14 cellular contexts compared by ENCODE assay signal in the genomic region with DNA sequence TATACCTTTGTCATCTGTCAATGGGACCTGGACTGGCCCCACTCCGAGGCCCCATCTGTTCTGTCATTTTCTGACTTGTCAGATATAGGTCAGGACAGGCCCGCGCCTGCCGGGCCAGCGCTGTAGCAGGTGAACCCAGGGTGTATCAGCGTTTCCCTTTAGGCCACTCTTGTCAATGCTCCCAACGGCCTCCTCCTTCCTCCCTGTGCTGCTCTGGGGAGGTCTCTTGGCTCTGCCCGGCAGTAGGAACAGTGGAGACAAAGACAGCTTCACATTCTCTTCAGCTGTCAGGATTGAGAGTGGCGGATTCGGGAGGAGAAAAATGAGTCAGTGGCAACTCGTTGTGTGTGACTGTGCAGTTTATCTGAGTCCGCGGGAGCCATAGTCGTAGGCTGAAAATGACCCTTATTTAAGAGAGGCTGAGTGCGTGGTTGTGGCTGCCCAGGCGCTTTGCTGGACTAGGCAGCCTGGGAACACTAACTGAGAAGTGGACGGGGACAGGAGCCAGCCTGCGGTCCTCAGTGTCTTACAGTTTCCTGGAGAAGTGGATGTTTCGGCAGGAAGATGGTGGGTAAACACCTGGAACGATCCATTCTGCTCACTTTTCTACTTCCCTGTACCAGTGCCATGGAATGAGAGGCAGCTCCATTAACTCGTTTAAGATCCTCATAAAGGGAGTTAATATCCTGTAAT.
DNase-seq lines count a peak whose midpoint lies in the region; TF ChIP-seq lines count a peak whose summit lies in the region.
"Had no signal": no experiment of that assay in that cellular context is flagged by ENCODE, and none has a peak within 500 bp of the region (broad histone marks: within the 10 kb centered on the region; RNA-seq: fewer than 3 reads in every experiment).

No MANE protein-coding gene starts in this region.

- H3K36me3 ChIP-seq in SK-N-SH (replicated peaks in 1 of 2; ENCODE audit: control insufficient read depth in 1 of 2, insufficient read depth in 2 of 2, low read length in 1 of 2) = no peaks in the 10 kb centered on the region
- H3K36me3 ChIP-seq: cardiac muscle cell had no signal

- H3K27me3 Mint-ChIP-seq in chondrocyte (ENCODE audit: low read depth) = no peaks in the 10 kb centered on the region

- TF ChIP-seq CTCF in chondrocyte (IDR thresholded peaks at IDR 0.05) (no peak), SK-N-SH (IDR thresholded peaks at IDR 0.05) (no peak)

- no peak overlapping the region for H3K9ac ChIP-seq in SK-N-SH

- H3K36me3 Mint-ChIP-seq in chondrocyte (ENCODE audit: low read depth) = peaks cover 52% of the 10 kb centered on the region

- H4K20me1 ChIP-seq in SK-N-SH (ENCODE audit: insufficient read depth) = no peaks in the 10 kb centered on the region

- no peaks in the 10 kb centered on the region for H3K9me3 Mint-ChIP-seq in chondrocyte (ENCODE audit: low read depth)

- no peak overlapping the region for H2AFZ ChIP-seq in SK-N-SH (ENCODE audit: low read depth)

- no peaks in the 10 kb centered on the region for H3K9me3 ChIP-seq in SK-N-SH
- H3K9me3 ChIP-seq: Caco-2 had no signal

- no peaks in the 10 kb centered on the region for H3K79me2 ChIP-seq in SK-N-SH (ENCODE audit: insufficient read depth)

- no peak for TF ChIP-seq EP300 in SK-N-SH (IDR thresholded peaks at IDR 0.05; ENCODE audit: borderline replicate concordance in 1 of 2, low read depth in 1 of 2, low read length in 1 of 2)

- DNase-seq in DMS53 (lab: John Stamatoyannopoulos, UW) (peak; percentile 3), DMS53 treated with DMSO at 0.1 percent for 48 hours (lab: John Stamatoyannopoulos, UW; ENCODE audit: unreplicated experiment) (no peak), chondrocyte (ENCODE audit: low spot score) (no peak), medulla oblongata (ENCODE audit: extremely low spot score) (peak; percentile 88), T-helper 2 cell (no peak), AG08396 (ENCODE audit: low spot score) (no peak), SK-N-SH (no peak)
- DNase-seq: activated CD4-positive, alpha-beta T cell treated with anti-CD3 and anti-CD28 coated beads, Interleukin-2, amount 50 U/mL, for 4 hours; Caco-2; NCI-H510A treated with DMSO at 0.1 percent for 48 hours; T1000 had no signal

- no peak overlapping the region for H3K4me3 ChIP-seq in SK-N-SH (ENCODE audit: low read depth in 2 of 2, low read length in 1 of 2)
- H3K4me3 ChIP-seq: cardiac muscle cell had no signal

- H3K4me1 Mint-ChIP-seq in chondrocyte (ENCODE audit: low read depth) = peaks cover 4% of the 10 kb centered on the region

- H3K4me3 Mint-ChIP-seq in chondrocyte (ENCODE audit: unreplicated experiment) = no peak overlapping the region

- peak overlapping the region; percentile 97 for H3K27ac ChIP-seq in temporal lobe (ENCODE audit: low read depth, low read length)
- H3K27ac ChIP-seq in SK-N-SH (ENCODE audit: low read depth in 2 of 2, low read length in 1 of 2) = no peak overlapping the region
- H3K27ac ChIP-seq: 22Rv1, cardiac muscle cell had no signal

- 83% methylated on average over 21 of the region's 21 CpGs for WGBS in SK-N-SH (ENCODE audit: low lambda C conversion rate)

- POLR2A ChIA-PET in SK-N-SH (lab: Yijun Ruan, JAX) = no interaction called here

- peak overlapping the region; percentile 75 for H3K27ac Mint-ChIP-seq in chondrocyte (ENCODE audit: unreplicated experiment)

- no peaks in the 10 kb centered on the region for H3K27me3 ChIP-seq in SK-N-SH (ENCODE audit: insufficient read depth)
- H3K27me3 ChIP-seq: cardiac muscle cell had no signal

- H3K9me2 ChIP-seq in SK-N-SH = no peaks in the 10 kb centered on the region

- CTCF ChIA-PET in SK-N-SH (lab: Yijun Ruan, JAX) = interaction anchor here (0.9 to 1.0 kb wide), 2 partner anchors 9 to 91 kb away, joined by 3 read pairs; no protein-coding TSS in a partner anchor

- no peak for TF ChIP-seq RAD21 in SK-N-SH (IDR thresholded peaks at IDR 0.05; ENCODE audit: low read length)

- no peak overlapping the region for H3K4me2 ChIP-seq in SK-N-SH

- no peaks in the 10 kb centered on the region for H3F3A ChIP-seq in SK-N-SH (replicated peaks; ENCODE audit: insufficient read depth)

- H3K4me1 ChIP-seq in SK-N-SH (ENCODE audit: control insufficient read depth in 1 of 2, insufficient read depth in 2 of 2, low read depth in 1 of 2, low read length in 1 of 2) = no peaks in the 10 kb centered on the region

TF ChIP-seq in SK-N-SH, 30 proteins besides CTCF, POLR2A, EP300 and RAD21 (continues in another document):
- TF ChIP-seq SIN3A (IDR thresholded peaks at IDR 0.05; ENCODE audit: borderline replicate concordance, low read depth, low read length) (no peak), FOSL2 (IDR thresholded peaks at IDR 0.05; ENCODE audit: borderline replicate concordance, low read depth) (no peak), RFX5 (IDR thresholded peaks at IDR 0.05; ENCODE audit: low read length) (no peak), FOXM1 (IDR thresholded peaks at IDR 0.05; ENCODE audit: low read depth) (no peak), TEAD4 (IDR thresholded peaks at IDR 0.05; ENCODE audit: borderline replicate concordance, insufficient read depth) (no peak), CHD2 (IDR thresholded peaks at IDR 0.05; ENCODE audit: low read length, partially characterized antibody) (no peak), NFIC (IDR thresholded peaks at IDR 0.05; ENCODE audit: borderline replicate concordance) (no peak), RCOR1 (IDR thresholded peaks at IDR 0.05; ENCODE audit: low read length) (no peak), JUND (IDR thresholded peaks at IDR 0.05) (no peak), FOXJ3 (CRISPR knock-in tag; IDR thresholded peaks at IDR 0.05) (no peak)
- TF ChIP-seq, protein P1, sequence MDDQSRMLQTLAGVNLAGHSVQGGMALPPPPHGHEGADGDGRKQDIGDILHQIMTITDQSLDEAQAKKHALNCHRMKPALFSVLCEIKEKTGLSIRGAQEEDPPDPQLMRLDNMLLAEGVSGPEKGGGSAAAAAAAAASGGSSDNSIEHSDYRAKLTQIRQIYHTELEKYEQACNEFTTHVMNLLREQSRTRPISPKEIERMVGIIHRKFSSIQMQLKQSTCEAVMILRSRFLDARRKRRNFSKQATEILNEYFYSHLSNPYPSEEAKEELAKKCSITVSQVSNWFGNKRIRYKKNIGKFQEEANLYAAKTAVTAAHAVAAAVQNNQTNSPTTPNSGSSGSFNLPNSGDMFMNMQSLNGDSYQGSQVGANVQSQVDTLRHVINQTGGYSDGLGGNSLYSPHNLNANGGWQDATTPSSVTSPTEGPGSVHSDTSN (IDR thresholded peaks at IDR 0.05) = no peak
- TF ChIP-seq, protein P2, sequence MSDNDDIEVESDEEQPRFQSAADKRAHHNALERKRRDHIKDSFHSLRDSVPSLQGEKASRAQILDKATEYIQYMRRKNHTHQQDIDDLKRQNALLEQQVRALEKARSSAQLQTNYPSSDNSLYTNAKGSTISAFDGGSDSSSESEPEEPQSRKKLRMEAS (IDR thresholded peaks at IDR 0.05; ENCODE audit: low read depth) = no peak
- TF ChIP-seq, protein P3, sequence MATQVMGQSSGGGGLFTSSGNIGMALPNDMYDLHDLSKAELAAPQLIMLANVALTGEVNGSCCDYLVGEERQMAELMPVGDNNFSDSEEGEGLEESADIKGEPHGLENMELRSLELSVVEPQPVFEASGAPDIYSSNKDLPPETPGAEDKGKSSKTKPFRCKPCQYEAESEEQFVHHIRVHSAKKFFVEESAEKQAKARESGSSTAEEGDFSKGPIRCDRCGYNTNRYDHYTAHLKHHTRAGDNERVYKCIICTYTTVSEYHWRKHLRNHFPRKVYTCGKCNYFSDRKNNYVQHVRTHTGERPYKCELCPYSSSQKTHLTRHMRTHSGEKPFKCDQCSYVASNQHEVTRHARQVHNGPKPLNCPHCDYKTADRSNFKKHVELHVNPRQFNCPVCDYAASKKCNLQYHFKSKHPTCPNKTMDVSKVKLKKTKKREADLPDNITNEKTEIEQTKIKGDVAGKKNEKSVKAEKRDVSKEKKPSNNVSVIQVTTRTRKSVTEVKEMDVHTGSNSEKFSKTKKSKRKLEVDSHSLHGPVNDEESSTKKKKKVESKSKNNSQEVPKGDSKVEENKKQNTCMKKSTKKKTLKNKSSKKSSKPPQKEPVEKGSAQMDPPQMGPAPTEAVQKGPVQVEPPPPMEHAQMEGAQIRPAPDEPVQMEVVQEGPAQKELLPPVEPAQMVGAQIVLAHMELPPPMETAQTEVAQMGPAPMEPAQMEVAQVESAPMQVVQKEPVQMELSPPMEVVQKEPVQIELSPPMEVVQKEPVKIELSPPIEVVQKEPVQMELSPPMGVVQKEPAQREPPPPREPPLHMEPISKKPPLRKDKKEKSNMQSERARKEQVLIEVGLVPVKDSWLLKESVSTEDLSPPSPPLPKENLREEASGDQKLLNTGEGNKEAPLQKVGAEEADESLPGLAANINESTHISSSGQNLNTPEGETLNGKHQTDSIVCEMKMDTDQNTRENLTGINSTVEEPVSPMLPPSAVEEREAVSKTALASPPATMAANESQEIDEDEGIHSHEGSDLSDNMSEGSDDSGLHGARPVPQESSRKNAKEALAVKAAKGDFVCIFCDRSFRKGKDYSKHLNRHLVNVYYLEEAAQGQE (IDR thresholded peaks at IDR 0.05; ENCODE audit: low read depth, low read length) = no peak
- TF ChIP-seq, protein P4, sequence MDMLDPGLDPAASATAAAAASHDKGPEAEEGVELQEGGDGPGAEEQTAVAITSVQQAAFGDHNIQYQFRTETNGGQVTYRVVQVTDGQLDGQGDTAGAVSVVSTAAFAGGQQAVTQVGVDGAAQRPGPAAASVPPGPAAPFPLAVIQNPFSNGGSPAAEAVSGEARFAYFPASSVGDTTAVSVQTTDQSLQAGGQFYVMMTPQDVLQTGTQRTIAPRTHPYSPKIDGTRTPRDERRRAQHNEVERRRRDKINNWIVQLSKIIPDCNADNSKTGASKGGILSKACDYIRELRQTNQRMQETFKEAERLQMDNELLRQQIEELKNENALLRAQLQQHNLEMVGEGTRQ (IDR thresholded peaks at IDR 0.05; ENCODE audit: borderline replicate concordance, low read depth, low read length) = no peak
- TF ChIP-seq, protein P5, sequence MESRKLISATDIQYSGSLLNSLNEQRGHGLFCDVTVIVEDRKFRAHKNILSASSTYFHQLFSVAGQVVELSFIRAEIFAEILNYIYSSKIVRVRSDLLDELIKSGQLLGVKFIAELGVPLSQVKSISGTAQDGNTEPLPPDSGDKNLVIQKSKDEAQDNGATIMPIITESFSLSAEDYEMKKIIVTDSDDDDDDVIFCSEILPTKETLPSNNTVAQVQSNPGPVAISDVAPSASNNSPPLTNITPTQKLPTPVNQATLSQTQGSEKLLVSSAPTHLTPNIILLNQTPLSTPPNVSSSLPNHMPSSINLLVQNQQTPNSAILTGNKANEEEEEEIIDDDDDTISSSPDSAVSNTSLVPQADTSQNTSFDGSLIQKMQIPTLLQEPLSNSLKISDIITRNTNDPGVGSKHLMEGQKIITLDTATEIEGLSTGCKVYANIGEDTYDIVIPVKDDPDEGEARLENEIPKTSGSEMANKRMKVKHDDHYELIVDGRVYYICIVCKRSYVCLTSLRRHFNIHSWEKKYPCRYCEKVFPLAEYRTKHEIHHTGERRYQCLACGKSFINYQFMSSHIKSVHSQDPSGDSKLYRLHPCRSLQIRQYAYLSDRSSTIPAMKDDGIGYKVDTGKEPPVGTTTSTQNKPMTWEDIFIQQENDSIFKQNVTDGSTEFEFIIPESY (IDR thresholded peaks at IDR 0.05; ENCODE audit: borderline replicate concordance, low read depth) = no peak

Comparison
In these comparisons a context has a peak if more than half of its experiments do, and no peak if none do; other contexts are left out.
1. DNase-seq: peak in DMS53 (single experiment) and medulla oblongata (single experiment); none in DMS53 treated with DMSO at 0.1 percent for 48 hours (single experiment), chondrocyte (single experiment), T-helper 2 cell (0 of 5), AG08396 (single experiment) and SK-N-SH (single experiment).